In the genomic region with DNA sequence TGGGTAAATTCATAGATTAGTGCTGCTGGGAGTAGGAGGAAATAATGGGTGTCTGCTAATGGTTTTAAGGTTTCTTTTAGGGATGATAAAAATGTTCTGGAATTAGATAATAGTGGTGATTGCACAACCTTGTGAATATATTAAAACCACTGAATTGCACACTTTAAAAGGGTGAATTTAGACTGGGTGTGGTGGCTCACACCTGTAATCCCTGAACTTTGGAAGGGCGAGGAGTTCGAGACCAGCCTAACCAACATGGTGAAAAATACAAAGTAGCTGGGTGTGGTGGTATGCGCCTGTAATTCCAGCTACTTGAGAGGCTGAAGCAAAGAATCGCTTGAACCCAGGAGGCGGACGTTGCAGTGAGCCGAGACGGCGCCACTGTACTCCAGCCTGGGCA, we compare ENCODE assay signal across 9 cellular contexts. TPM values are rescaled to one million over a fixed set of nuclear protein-coding genes. Genes with fewer than 3 reads are reported as not detected.
DNase-seq lines count a peak whose midpoint lies in the region; ATAC-seq and TF ChIP-seq lines count a peak whose summit lies in the region.
"Had no signal": no experiment of that assay in that cellular context is flagged by ENCODE, and none has a peak within 500 bp of the region (broad histone marks: within the 10 kb centered on the region; RNA-seq: fewer than 3 reads in every experiment).

No MANE protein-coding gene starts in this region.

- H3K27me3 Mint-ChIP-seq in CD8-positive, alpha-beta memory T cell = peaks cover 0 to 3% of the 10 kb centered on the region in 2 donors
- peaks cover 10% of the 10 kb centered on the region for H3K27me3 Mint-ChIP-seq in neural progenitor cell (ENCODE audit: insufficient read depth, low read depth)

- no peaks in the 10 kb centered on the region for H3K27me3 ChIP-seq in CD8-positive, alpha-beta memory T cell (ENCODE audit: insufficient read depth, low read length, poor library complexity, severe bottlenecking)
- no peaks in the 10 kb centered on the region for H3K27me3 ChIP-seq in OCI-LY3 (ENCODE audit: low read depth, low read length)
- no peaks in the 10 kb centered on the region for H3K27me3 ChIP-seq in endocrine pancreas (ENCODE audit: control insufficient read depth, insufficient read depth, low read length)
- no peaks in the 10 kb centered on the region for H3K27me3 ChIP-seq in neural progenitor cell

- peak overlapping the region; percentile 97 for H3K4me3 ChIP-seq in CD8-positive, alpha-beta memory T cell (ENCODE audit: low read length)
- peak overlapping the region; percentile 96 for H3K4me3 ChIP-seq in OCI-LY3 (ENCODE audit: low read length)
- peak overlapping the region; percentile 47 for H3K4me3 ChIP-seq in endocrine pancreas (ENCODE audit: control insufficient read depth, insufficient read depth, low read length)
- peak overlapping the region; percentile 70 for H3K4me3 ChIP-seq in neural progenitor cell

- peaks cover 33% of the 10 kb centered on the region for H3F3A ChIP-seq in neural progenitor cell (ENCODE audit: low read depth)

- H3K4me2 ChIP-seq in OCI-LY3 (ENCODE audit: low read length) = peak overlapping the region; percentile 74
- H3K4me2 ChIP-seq in neural progenitor cell = peak overlapping the region; percentile 79

- H3K27ac ChIP-seq in CD8-positive, alpha-beta memory T cell (ENCODE audit: low read depth, low read length) = no peak overlapping the region
- no peak overlapping the region for H3K27ac ChIP-seq in OCI-LY3 (ENCODE audit: low read length)
- no peak overlapping the region for H3K27ac ChIP-seq in neural progenitor cell

- TF ChIP-seq CTCF in OCI-LY3 (IDR thresholded peaks at IDR 0.05; ENCODE audit: low read depth, low read length) (no peak), neural progenitor cell (IDR thresholded peaks at IDR 0.05) (no peak)

- no peak for ATAC-seq in HG02938 (IDR thresholded peaks at IDR 0.05; ENCODE audit: unreplicated experiment)

- H3K79me2 ChIP-seq in OCI-LY3 (ENCODE audit: low read length) = peaks cover 45% of the 10 kb centered on the region
- peaks cover 59% of the 10 kb centered on the region for H3K79me2 ChIP-seq in neural progenitor cell (ENCODE audit: low read depth)

- peaks cover 0 to 23% (median 0%) of the 10 kb centered on the region in 3 donors for H3K36me3 Mint-ChIP-seq in CD8-positive, alpha-beta memory T cell
- peaks cover 10% of the 10 kb centered on the region for H3K36me3 Mint-ChIP-seq in neural progenitor cell

- peak overlapping the region; percentile 95; the same call in 1 of the 2 replicates for H3K9ac ChIP-seq in OCI-LY3 (ENCODE audit: low read length)
- H3K9ac ChIP-seq in endocrine pancreas (ENCODE audit: control insufficient read depth, insufficient read depth, low read length) = no peak overlapping the region
- no peak overlapping the region for H3K9ac ChIP-seq in neural progenitor cell

- no peak overlapping the region for H2AFZ ChIP-seq in OCI-LY3 (ENCODE audit: low read depth, low read length)
- H2AFZ ChIP-seq in neural progenitor cell (replicated peaks) = no peak overlapping the region

- H3K9me3 Mint-ChIP-seq in CD8-positive, alpha-beta memory T cell = no peaks in the 10 kb centered on the region
- H3K9me3 Mint-ChIP-seq in neural progenitor cell = no peaks in the 10 kb centered on the region

- peaks cover 30 to 43% (median 40%) of the 10 kb centered on the region in 3 donors for H3K4me1 Mint-ChIP-seq in CD8-positive, alpha-beta memory T cell
- peaks cover 13% of the 10 kb centered on the region for H3K4me1 Mint-ChIP-seq in neural progenitor cell

- H3K27ac Mint-ChIP-seq in CD8-positive, alpha-beta memory T cell = peak overlapping the region; percentile 8 to 92 (median 50)
- no peak overlapping the region for H3K27ac Mint-ChIP-seq in neural progenitor cell

- H3K36me3 ChIP-seq in CD8-positive, alpha-beta memory T cell (ENCODE audit: insufficient read depth, low read length) = no peaks in the 10 kb centered on the region
- H3K36me3 ChIP-seq in OCI-LY3 (replicated peaks; ENCODE audit: low read depth, low read length) = no peaks in the 10 kb centered on the region
- no peaks in the 10 kb centered on the region for H3K36me3 ChIP-seq in endocrine pancreas (ENCODE audit: control insufficient read depth, insufficient read depth, low read length)
- H3K36me3 ChIP-seq in neural progenitor cell = no peaks in the 10 kb centered on the region

- peaks cover 15% of the 10 kb centered on the region for H3K4me1 ChIP-seq in CD8-positive, alpha-beta memory T cell (ENCODE audit: insufficient read depth, low read length)
- H3K4me1 ChIP-seq in OCI-LY3 (ENCODE audit: low read length) (peaks cover 9% of the 10 kb centered on the region), endocrine pancreas (ENCODE audit: control insufficient read depth, insufficient read depth, low read length) (no peaks in the 10 kb centered on the region), neural progenitor cell (peaks cover 6% of the 10 kb centered on the region)

- CTCF ChIA-PET in CD8-positive, alpha-beta memory T cell (lab: Charles Lee) = interaction anchor here (0.7 to 4.1 kb wide), 5 partner anchors 7 to 378 kb away, joined by 3 to 14 read pairs (median 4); no protein-coding TSS in a partner anchor

- H3K4me3 Mint-ChIP-seq in CD8-positive, alpha-beta memory T cell = peak overlapping the region; percentile 60 to 100 (median 92)
- peak overlapping the region; percentile 98 for H3K4me3 Mint-ChIP-seq in neural progenitor cell

- no peak for DNase-seq in CD8-positive, alpha-beta memory T cell
- DNase-seq in neural progenitor cell (ENCODE audit: low spot score) (no peak), COLO829 (ENCODE audit: low spot score) (no peak), HCEC 1CT (no peak), GDM1 (lab: John Stamatoyannopoulos, UW) (no peak)
- DNase-seq: NCI-H1436 treated with DMSO at 0.1 percent for 48 hours had no signal

- POLR2A ChIA-PET in CD8-positive, alpha-beta memory T cell (lab: Charles Lee) = no interaction called here

- H4K20me1 ChIP-seq in OCI-LY3 (ENCODE audit: insufficient read depth, low read length) = no peaks in the 10 kb centered on the region
- peaks cover 8% of the 10 kb centered on the region for H4K20me1 ChIP-seq in neural progenitor cell (ENCODE audit: low read depth)

- no peaks in the 10 kb centered on the region for H3K9me3 ChIP-seq in CD8-positive, alpha-beta memory T cell (ENCODE audit: low read length)
- no peaks in the 10 kb centered on the region for H3K9me3 ChIP-seq in OCI-LY3 (ENCODE audit: insufficient read depth, low read length)
- no peaks in the 10 kb centered on the region for H3K9me3 ChIP-seq in endocrine pancreas (ENCODE audit: control insufficient read depth, low read length)
- H3K9me3 ChIP-seq in neural progenitor cell (ENCODE audit: low read depth) = no peaks in the 10 kb centered on the region

RNA-seq across cellular contexts. Expression of a gene that starts 1.3 kb away (rescaled TPM):
- 10 to 100 TPM; 13.2 to 13.8 TPM for total RNA-seq in CD8-positive, alpha-beta memory T cell
- polyA plus RNA-seq in CD8-positive, alpha-beta memory T cell = 4.1 TPM
- total RNA-seq in neural progenitor cell (ENCODE audit: low replicate concordance) = 30.6 and 43.4 TPM in 2 replicates

RNA-seq across cellular contexts. Expression of a gene that starts 42.8 kb away (rescaled TPM):
- 10 to 100 TPM; 22.6 to 24.2 TPM for total RNA-seq in CD8-positive, alpha-beta memory T cell
- polyA plus RNA-seq in CD8-positive, alpha-beta memory T cell = 11.0 TPM
- 17.5 and 27.5 TPM in 2 replicates for total RNA-seq in neural progenitor cell (ENCODE audit: low replicate concordance)

Comparison
In these comparisons a context has a peak if more than half of its experiments do, and no peak if none do; other contexts are left out.
1. H3K4me3 ChIP-seq: peak in every context shown above with its lines; median percentile 97 in CD8-positive, alpha-beta memory T cell; 96 in OCI-LY3; 70 in neural progenitor cell; 47 in endocrine pancreas.